ENCODE assay signal across 6 cellular contexts in the genomic region with DNA sequence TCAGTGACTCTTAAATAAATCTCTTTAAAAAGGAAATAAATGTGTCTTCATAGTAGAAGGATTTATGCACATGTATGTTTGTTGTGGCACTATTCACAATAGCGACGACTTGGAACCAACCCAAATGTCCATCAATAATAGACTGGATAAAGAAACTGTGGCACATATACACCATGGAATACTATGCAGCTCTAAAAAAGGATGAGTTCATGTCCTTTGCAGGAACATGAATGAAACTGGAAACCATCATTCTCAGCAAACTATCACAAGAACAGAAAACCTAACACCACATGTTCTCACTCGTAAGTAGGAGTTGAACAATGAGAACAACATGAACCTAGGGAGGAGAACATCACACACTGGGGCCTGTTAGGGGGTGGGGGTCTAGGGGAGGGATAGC.
DNase-seq lines count a peak whose midpoint lies in the region; ATAC-seq, FAIRE-seq and TF ChIP-seq lines count a peak whose summit lies in the region.
"Not testable (repeated sequence)": the region's sequence is repeated elsewhere in the genome, so short reads cannot be mapped to it uniquely, and the experiment has no call there.

No MANE protein-coding gene starts in this region.

- H3K27me3 ChIP-seq in CD8-positive, alpha-beta T cell (ENCODE audit: insufficient read depth, low read length); K562 (ENCODE audit: control insufficient read depth in 2 of 2, insufficient read depth in 2 of 2, low read length in 2 of 2); suprapubic skin: not testable (repeated sequence)

- TF ChIP-seq CTCF in CD8-positive, alpha-beta T cell (IDR thresholded peaks at IDR 0.05); K562 (IDR thresholded peaks at IDR 0.05 in 2 of 3, conservative IDR thresholded peaks at IDR 0.05 in 1 of 3; ENCODE audit: insufficient read depth in 2 of 3, low read depth in 1 of 3, low read length in 3 of 3); suprapubic skin (IDR thresholded peaks at IDR 0.05): not testable (repeated sequence)

- not testable (repeated sequence) for BruUV-seq in K562 (replicated peaks; lab: Mats Ljungman, UMichigan)

- H4K20me1 ChIP-seq in K562 (replicated peaks; ENCODE audit: control insufficient read depth, insufficient read depth, low read length) = not testable (repeated sequence)

- H3K9me3 Mint-ChIP-seq in CD8-positive, alpha-beta T cell; T-helper 2 cell treated with Interferon-gamma antibody and Interleukin-4, amounts not matched to agents 5 μg/mL and 100 μg/mL, for 36 hours; activated CD8-positive, alpha-beta memory T cell treated with anti-CD3 and anti-CD28 coated beads, Interleukin-2, amount 10 ng/mL, durations not matched to agents 7 days and 5 days (ENCODE audit: low read depth): not testable (repeated sequence)

- H3K27ac ChIP-seq in CD8-positive, alpha-beta T cell (ENCODE audit: low read depth, low read length); K562 (ENCODE audit: extremely low read depth, low read depth, low read length): not testable (repeated sequence)
- H3K27ac ChIP-seq in KOPT-K1 (ENCODE audit: low read depth, low read length, poor library complexity, severe bottlenecking) (peak overlapping the region; percentile 90), suprapubic skin (peak overlapping the region; percentile 51)

- CTCF ChIA-PET in CD8-positive, alpha-beta T cell (lab: Charles Lee); K562 (lab: Yijun Ruan, JAX; ENCODE audit: low intra/inter-chr PET ratio): not testable (repeated sequence)
- CTCF ChIA-PET in activated CD8-positive, alpha-beta memory T cell treated with anti-CD3 and anti-CD28 coated beads, Interleukin-2, amount 10 ng/mL, durations not matched to agents 7 days and 5 days (lab: Charles Lee) = interaction anchor here (1.6 to 2.3 kb wide), 3 partner anchors 9 to 117 kb away, joined by 5 to 12 read pairs (median 11); no protein-coding TSS in a partner anchor

- not testable (repeated sequence) for H3K9me1 ChIP-seq in K562 (ENCODE audit: control insufficient read depth, insufficient read depth, low read length)

- 52% methylated on average over 3 of the region's 3 CpGs for WGBS in K562 (ENCODE audit: insufficient coverage, low coverage, missing lambda C conversion rate)
- WGBS in suprapubic skin = 95% methylated on average over 3 of the region's 3 CpGs

- not testable (repeated sequence) for FAIRE-seq in K562 (lab: Jason Lieb, UNC)

- not testable (repeated sequence) for H3K4me3 Mint-ChIP-seq in CD8-positive, alpha-beta T cell; activated CD8-positive, alpha-beta memory T cell treated with anti-CD3 and anti-CD28 coated beads, Interleukin-2, amount 10 ng/mL, durations not matched to agents 7 days and 5 days
- peak overlapping the region; percentile 5 for H3K4me3 Mint-ChIP-seq in T-helper 2 cell treated with Interferon-gamma antibody and Interleukin-4, amounts not matched to agents 5 μg/mL and 100 μg/mL, for 36 hours

- DNase-seq in CD8-positive, alpha-beta T cell; T-helper 2 cell treated with Interferon-gamma antibody and Interleukin-4, amounts not matched to agents 5 μg/mL and 100 μg/mL, for 36 hours (ENCODE audit: low spot score); activated CD8-positive, alpha-beta memory T cell treated with anti-CD3 and anti-CD28 coated beads, Interleukin-2, amount 10 ng/mL, durations not matched to agents 7 days and 5 days; K562 (ENCODE audit: extremely low read depth in 1 of 4, low spot score in 3 of 4); suprapubic skin (ENCODE audit: low spot score in 2 of 2): not testable (repeated sequence)

- H3K36me3 ChIP-seq in CD8-positive, alpha-beta T cell (ENCODE audit: insufficient read depth, low read length); KOPT-K1 (ENCODE audit: insufficient read depth, low read length); K562 (ENCODE audit: control insufficient read depth, insufficient read depth, low read length); suprapubic skin: not testable (repeated sequence)

- H3K4me2 ChIP-seq in K562 (ENCODE audit: insufficient read depth, low read length) = not testable (repeated sequence)

- not testable (repeated sequence) for H3K9ac ChIP-seq in K562 (ENCODE audit: insufficient read depth in 1 of 2, low read depth in 2 of 2, low read length in 2 of 2)

- H3K27ac Mint-ChIP-seq in CD8-positive, alpha-beta T cell = peak overlapping the region; percentile 12
- not testable (repeated sequence) for H3K27ac Mint-ChIP-seq in T-helper 2 cell treated with Interferon-gamma antibody and Interleukin-4, amounts not matched to agents 5 μg/mL and 100 μg/mL, for 36 hours
- H3K27ac Mint-ChIP-seq in activated CD8-positive, alpha-beta memory T cell treated with anti-CD3 and anti-CD28 coated beads, Interleukin-2, amount 10 ng/mL, durations not matched to agents 7 days and 5 days = peak overlapping the region; percentile 64

- not testable (repeated sequence) for H3K4me3 ChIP-seq in CD8-positive, alpha-beta T cell (ENCODE audit: low read depth, low read length); K562; suprapubic skin

- in situ Hi-C loops in K562 (cut with MboI) = not testable (repeated sequence)

- not testable (repeated sequence) for H3K27me3 Mint-ChIP-seq in CD8-positive, alpha-beta T cell (ENCODE audit: low read depth); T-helper 2 cell treated with Interferon-gamma antibody and Interleukin-4, amounts not matched to agents 5 μg/mL and 100 μg/mL, for 36 hours (ENCODE audit: low read depth); activated CD8-positive, alpha-beta memory T cell treated with anti-CD3 and anti-CD28 coated beads, Interleukin-2, amount 10 ng/mL, durations not matched to agents 7 days and 5 days

- TF ChIP-seq EP300 in K562 (IDR thresholded peaks at IDR 0.05; ENCODE audit: low read length); suprapubic skin (IDR thresholded peaks at IDR 0.05): not testable (repeated sequence)

- POLR2A ChIA-PET in CD8-positive, alpha-beta T cell (lab: Charles Lee) = interaction anchor here (1.2 kb wide), 1 partner anchor 91 kb away, joined by 3 read pairs; no protein-coding TSS in a partner anchor
- POLR2A ChIA-PET in K562 (lab: Yijun Ruan, JAX) = not testable (repeated sequence)

- peaks cover 51% of the 10 kb centered on the region for H3K4me1 Mint-ChIP-seq in CD8-positive, alpha-beta T cell (ENCODE audit: low read depth)
- H3K4me1 Mint-ChIP-seq in T-helper 2 cell treated with Interferon-gamma antibody and Interleukin-4, amounts not matched to agents 5 μg/mL and 100 μg/mL, for 36 hours (ENCODE audit: low read depth) = peaks cover 49% of the 10 kb centered on the region
- H3K4me1 Mint-ChIP-seq in activated CD8-positive, alpha-beta memory T cell treated with anti-CD3 and anti-CD28 coated beads, Interleukin-2, amount 10 ng/mL, durations not matched to agents 7 days and 5 days = peaks cover 55% of the 10 kb centered on the region

- not testable (repeated sequence) for H3K9me3 ChIP-seq in CD8-positive, alpha-beta T cell (ENCODE audit: low read length); KOPT-K1 (ENCODE audit: insufficient read depth, low read length, poor library complexity, severe bottlenecking); K562 (replicated peaks; ENCODE audit: control insufficient read depth, insufficient read depth, low read depth, low read length); suprapubic skin

- not testable (repeated sequence) for TF ChIP-seq POLR2A in K562 (conservative IDR thresholded peaks at IDR 0.05); suprapubic skin (IDR thresholded peaks at IDR 0.05)

- TF ChIP-seq RAD21 in K562 (CRISPR knock-in tag; conservative IDR thresholded peaks at IDR 0.05 in 1 of 2, IDR thresholded peaks at IDR 0.05 in 1 of 2) = not testable (repeated sequence)

- intact Hi-C loops in CD8-positive, alpha-beta T cell (cut with DNase I, micrococcal nuclease) = loop anchor here (2.0 to 10.0 kb wide), 2 partner anchors 53 to 117 kb away; partner anchors contain the start of gene BCL2 (in 1 of the 2)
- intact Hi-C loops in K562 (cut with micrococcal nuclease) = not testable (repeated sequence)

- not testable (repeated sequence) for ATAC-seq in CD8-positive, alpha-beta T cell; activated CD8-positive, alpha-beta memory T cell treated with anti-CD3 and anti-CD28 coated beads, Interleukin-2, amount 10 ng/mL, durations not matched to agents 7 days and 5 days; K562

- not testable (repeated sequence) for H3K36me3 Mint-ChIP-seq in CD8-positive, alpha-beta T cell
- H3K36me3 Mint-ChIP-seq in T-helper 2 cell treated with Interferon-gamma antibody and Interleukin-4, amounts not matched to agents 5 μg/mL and 100 μg/mL, for 36 hours (ENCODE audit: low read depth) = peaks cover 22% of the 10 kb centered on the region
- peaks cover 37% of the 10 kb centered on the region for H3K36me3 Mint-ChIP-seq in activated CD8-positive, alpha-beta memory T cell treated with anti-CD3 and anti-CD28 coated beads, Interleukin-2, amount 10 ng/mL, durations not matched to agents 7 days and 5 days

- not testable (repeated sequence) for H3K79me2 ChIP-seq in K562 (ENCODE audit: control insufficient read depth, insufficient read depth, low read length)

- peaks cover 84% of the 10 kb centered on the region for H3K4me1 ChIP-seq in CD8-positive, alpha-beta T cell (ENCODE audit: insufficient read depth, low read length)
- not testable (repeated sequence) for H3K4me1 ChIP-seq in K562 (replicated peaks in 1 of 2; ENCODE audit: control insufficient read depth in 2 of 2, insufficient read depth in 2 of 2, low read length in 2 of 2)
- peaks cover 34% of the 10 kb centered on the region for H3K4me1 ChIP-seq in suprapubic skin

- H2AFZ ChIP-seq in K562 (ENCODE audit: low read depth, low read length) = not testable (repeated sequence)

TF ChIP-seq in K562, 482 proteins besides CTCF, POLR2A, EP300 and RAD21:
- peak; percentile 74 for TF ChIP-seq ZNF146 (CRISPR knock-in tag; IDR thresholded peaks at IDR 0.05; ENCODE audit: unreplicated experiment)
